ENCODE assay signal across 8 cellular contexts in genomic region chr3:128846501-128846900, GRCh38. TPM values are rescaled to one million over a fixed set of nuclear protein-coding genes. Genes with fewer than 3 reads are reported as not detected.
DNase-seq lines count a peak whose midpoint lies in the region; ATAC-seq and TF ChIP-seq lines count a peak whose summit lies in the region.
"Had no signal": no experiment of that assay in that cellular context is flagged by ENCODE, and none has a peak within 500 bp of the region (broad histone marks: within the 10 kb centered on the region; RNA-seq: fewer than 3 reads in every experiment).

No MANE protein-coding gene starts in this region.

- no peaks in the 10 kb centered on the region for H3K27me3 Mint-ChIP-seq in activated B cell treated with CpG ODN at 0.5 μM for 24 hours
- no peaks in the 10 kb centered on the region for H3K27me3 Mint-ChIP-seq in stimulated activated naive CD8-positive, alpha-beta T cell treated with anti-CD3 and anti-CD28 coated beads, Interleukin-15, Interleukin-2, amounts not matched to agents 100 ng/mL and 50 ng/mL, for 24 hours

- H3K27me3 ChIP-seq in iPS-15b (ENCODE audit: control insufficient read depth, insufficient read depth, low read length) (no peaks in the 10 kb centered on the region), SJCRH30 (no peaks in the 10 kb centered on the region)

- no peaks in the 10 kb centered on the region for H3K36me3 Mint-ChIP-seq in activated B cell treated with CpG ODN at 0.5 μM for 24 hours (ENCODE audit: low read depth)
- H3K36me3 Mint-ChIP-seq in stimulated activated naive CD8-positive, alpha-beta T cell treated with anti-CD3 and anti-CD28 coated beads, Interleukin-15, Interleukin-2, amounts not matched to agents 100 ng/mL and 50 ng/mL, for 24 hours (ENCODE audit: low read depth): no peaks in the 10 kb centered on the region

- H3K4me1 Mint-ChIP-seq in activated B cell treated with CpG ODN at 0.5 μM for 24 hours: peaks cover 10% of the 10 kb centered on the region
- peaks cover 21% of the 10 kb centered on the region for H3K4me1 Mint-ChIP-seq in stimulated activated naive CD8-positive, alpha-beta T cell treated with anti-CD3 and anti-CD28 coated beads, Interleukin-15, Interleukin-2, amounts not matched to agents 100 ng/mL and 50 ng/mL, for 24 hours (ENCODE audit: low read depth)

- POLR2A ChIA-PET in activated B cell treated with CpG ODN at 0.5 μM for 24 hours (lab: Charles Lee): interaction anchor here (1.8 to 1.9 kb wide), 2 partner anchors 33 to 166 kb away, joined by 5 to 13 read pairs; partner anchors contain the start of gene ACAD9

- no peaks in the 10 kb centered on the region for H3K9me3 Mint-ChIP-seq in activated B cell treated with CpG ODN at 0.5 μM for 24 hours
- H3K9me3 Mint-ChIP-seq in stimulated activated naive CD8-positive, alpha-beta T cell treated with anti-CD3 and anti-CD28 coated beads, Interleukin-15, Interleukin-2, amounts not matched to agents 100 ng/mL and 50 ng/mL, for 24 hours: no peaks in the 10 kb centered on the region

- H3K4me3 ChIP-seq in Jurkat, Clone E6-1 (ENCODE audit: low read length): peak overlapping the region; percentile 49
- H3K4me3 ChIP-seq in iPS-15b (ENCODE audit: low read depth, low read length) (peak overlapping the region; percentile 49), SJCRH30 (no peak overlapping the region)

- no peak for TF ChIP-seq CTCF in activated B cell treated with CpG ODN at 0.5 μM for 24 hours (IDR thresholded peaks at IDR 0.05)

- no peak overlapping the region for H3K9ac ChIP-seq in iPS-15b (ENCODE audit: low read depth, low read length)

- CTCF ChIA-PET in activated B cell treated with CpG ODN at 0.5 μM for 24 hours (lab: Charles Lee): interaction anchor here (0.9 to 2.6 kb wide), 4 partner anchors 47 to 228 kb away, joined by 4 to 15 read pairs (median 4); partner anchors contain the start of gene RPN1

- H3K4me3 Mint-ChIP-seq in activated B cell treated with CpG ODN at 0.5 μM for 24 hours: peak overlapping the region; percentile 88
- peak overlapping the region; percentile 78 for H3K4me3 Mint-ChIP-seq in stimulated activated naive CD8-positive, alpha-beta T cell treated with anti-CD3 and anti-CD28 coated beads, Interleukin-15, Interleukin-2, amounts not matched to agents 100 ng/mL and 50 ng/mL, for 24 hours

- H3K27ac ChIP-seq in SJCRH30: no peak overlapping the region

- peaks cover 12% of the 10 kb centered on the region for H3K4me1 ChIP-seq in iPS-15b (ENCODE audit: control insufficient read depth, insufficient read depth, low read length)
- H3K4me1 ChIP-seq in SJCRH30: no peaks in the 10 kb centered on the region

- H3K36me3 ChIP-seq in iPS-15b (ENCODE audit: control insufficient read depth, insufficient read depth, low read length) (no peaks in the 10 kb centered on the region), SJCRH30 (no peaks in the 10 kb centered on the region)

- no peaks in the 10 kb centered on the region for H3K9me3 ChIP-seq in iPS-15b (ENCODE audit: control insufficient read depth, insufficient read depth, low read length)
- no peaks in the 10 kb centered on the region for H3K9me3 ChIP-seq in SJCRH30 (replicated peaks)

- intact Hi-C loops in activated B cell treated with CpG ODN at 0.5 μM for 24 hours (cut with micrococcal nuclease): loop anchor here (1.0 to 2.0 kb wide), 6 partner anchors 32 to 420 kb away; partner anchors contain the start of gene ACAD9

- ATAC-seq in activated B cell treated with CpG ODN at 0.5 μM for 24 hours (ENCODE audit: low read depth): peak; percentile 13

- peak overlapping the region; percentile 36 for H3K27ac Mint-ChIP-seq in activated B cell treated with CpG ODN at 0.5 μM for 24 hours
- peak overlapping the region; percentile 81 for H3K27ac Mint-ChIP-seq in stimulated activated naive CD8-positive, alpha-beta T cell treated with anti-CD3 and anti-CD28 coated beads, Interleukin-15, Interleukin-2, amounts not matched to agents 100 ng/mL and 50 ng/mL, for 24 hours

- no peak for DNase-seq in Jurkat, Clone E6-1 (ENCODE audit: low read depth, low spot score)
- DNase-seq in activated B cell treated with CpG ODN at 0.5 μM for 24 hours (no peak), SJCRH30 (no peak), NCI-H2029 treated with DMSO at 0.1 percent for 48 hours (lab: John Stamatoyannopoulos, UW) (no peak), AG08395 (ENCODE audit: low spot score) (no peak)
- DNase-seq: NCI-H2081 treated with DMSO at 0.1 percent for 48 hours had no signal

RNA-seq across cellular contexts. Expression of gene ACAD9, which starts 32.9 kb away (rescaled TPM):
- 49.9 TPM for polyA plus RNA-seq in Jurkat, Clone E6-1 (2012; ENCODE audit: insufficient read depth, insufficient read length)
- 52.5 and 57.3 TPM in 2 replicates for total RNA-seq in activated B cell treated with CpG ODN at 0.5 μM for 24 hours
- 34.5 and 35.8 TPM in 2 replicates for total RNA-seq in SJCRH30 (2014; rRNA removed; shearing (Covaris generic))
